8 cellular contexts compared by ENCODE assay signal in the genomic region with DNA sequence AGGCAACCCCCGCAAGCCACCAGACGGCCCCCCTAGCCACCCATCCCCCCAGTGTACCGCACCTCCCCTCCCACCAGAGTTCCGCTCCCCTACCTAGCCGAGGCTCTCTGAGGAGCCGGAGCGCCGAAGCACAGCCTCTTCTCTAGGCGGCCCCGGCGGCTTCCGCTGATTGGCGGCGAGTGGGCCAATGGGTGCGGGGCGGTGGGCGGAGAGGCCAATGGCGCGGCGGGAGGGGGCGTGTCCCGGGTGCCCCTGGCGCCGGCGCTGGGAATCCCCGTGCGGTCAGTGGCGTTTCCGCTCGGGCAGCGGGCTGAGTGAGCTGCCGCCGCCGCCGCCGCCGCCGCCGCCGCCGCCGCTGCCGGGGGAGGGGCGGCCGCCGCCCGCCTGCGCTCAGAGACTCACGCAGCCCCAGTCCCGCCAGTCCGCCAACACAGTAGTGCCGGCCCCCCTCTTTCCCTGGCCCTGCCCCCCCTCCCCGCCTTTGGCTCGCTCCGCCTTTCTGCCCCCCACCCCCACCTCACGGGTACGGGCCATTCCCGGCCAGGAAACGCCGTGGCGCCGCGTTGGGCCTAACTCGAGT.
DNase-seq lines count a peak whose midpoint lies in the region; ATAC-seq and TF ChIP-seq lines count a peak whose summit lies in the region.

A gene with protein sequence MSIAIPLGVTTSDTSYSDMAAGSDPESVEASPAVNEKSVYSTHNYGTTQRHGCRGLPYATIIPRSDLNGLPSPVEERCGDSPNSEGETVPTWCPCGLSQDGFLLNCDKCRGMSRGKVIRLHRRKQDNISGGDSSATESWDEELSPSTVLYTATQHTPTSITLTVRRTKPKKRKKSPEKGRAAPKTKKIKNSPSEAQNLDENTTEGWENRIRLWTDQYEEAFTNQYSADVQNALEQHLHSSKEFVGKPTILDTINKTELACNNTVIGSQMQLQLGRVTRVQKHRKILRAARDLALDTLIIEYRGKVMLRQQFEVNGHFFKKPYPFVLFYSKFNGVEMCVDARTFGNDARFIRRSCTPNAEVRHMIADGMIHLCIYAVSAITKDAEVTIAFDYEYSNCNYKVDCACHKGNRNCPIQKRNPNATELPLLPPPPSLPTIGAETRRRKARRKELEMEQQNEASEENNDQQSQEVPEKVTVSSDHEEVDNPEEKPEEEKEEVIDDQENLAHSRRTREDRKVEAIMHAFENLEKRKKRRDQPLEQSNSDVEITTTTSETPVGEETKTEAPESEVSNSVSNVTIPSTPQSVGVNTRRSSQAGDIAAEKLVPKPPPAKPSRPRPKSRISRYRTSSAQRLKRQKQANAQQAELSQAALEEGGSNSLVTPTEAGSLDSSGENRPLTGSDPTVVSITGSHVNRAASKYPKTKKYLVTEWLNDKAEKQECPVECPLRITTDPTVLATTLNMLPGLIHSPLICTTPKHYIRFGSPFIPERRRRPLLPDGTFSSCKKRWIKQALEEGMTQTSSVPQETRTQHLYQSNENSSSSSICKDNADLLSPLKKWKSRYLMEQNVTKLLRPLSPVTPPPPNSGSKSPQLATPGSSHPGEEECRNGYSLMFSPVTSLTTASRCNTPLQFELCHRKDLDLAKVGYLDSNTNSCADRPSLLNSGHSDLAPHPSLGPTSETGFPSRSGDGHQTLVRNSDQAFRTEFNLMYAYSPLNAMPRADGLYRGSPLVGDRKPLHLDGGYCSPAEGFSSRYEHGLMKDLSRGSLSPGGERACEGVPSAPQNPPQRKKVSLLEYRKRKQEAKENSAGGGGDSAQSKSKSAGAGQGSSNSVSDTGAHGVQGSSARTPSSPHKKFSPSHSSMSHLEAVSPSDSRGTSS (N-terminal part only) (plus strand): TSS at position 285 of the 580 bp plus-strand sequence. CDS start 31,324 bp downstream, outside the sequence.

- ATAC-seq in GM19025 (IDR thresholded peaks at IDR 0.05; ENCODE audit: low read depth, unreplicated experiment) (peak; percentile 40), HG03280 (IDR thresholded peaks at IDR 0.05; ENCODE audit: unreplicated experiment) (peak; percentile 57)
- peak; percentile 66 to 71 for ATAC-seq in activated CD4-positive, CD25-positive, alpha-beta regulatory T cell treated with anti-CD3 and anti-CD28 coated beads, Interleukin-2, amount 50 U/mL, for 24 hours
- ATAC-seq in central memory CD8-positive, alpha-beta T cell (replicated peaks; ENCODE audit: extremely low read depth, poor library complexity, severe bottlenecking): peak; percentile 69

- H3K27ac Mint-ChIP-seq in central memory CD8-positive, alpha-beta T cell (ENCODE audit: low read depth): peak within 1 kb of the TSS; percentile 97

- H3K4me3 Mint-ChIP-seq in central memory CD8-positive, alpha-beta T cell: peak within 1 kb of the TSS; percentile 88

- peaks cover 70% of the 10 kb centered on the region for H3K4me1 Mint-ChIP-seq in central memory CD8-positive, alpha-beta T cell

- H3K36me3 Mint-ChIP-seq in central memory CD8-positive, alpha-beta T cell (ENCODE audit: insufficient read depth): peaks cover 44% of the 10 kb centered on the region

- TF ChIP-seq CTCF in AG09319 (IDR thresholded peaks at IDR 0.05; ENCODE audit: low read depth, low read length): no peak

- no peaks in the 10 kb centered on the region for H3K9me3 Mint-ChIP-seq in central memory CD8-positive, alpha-beta T cell

- peak; percentile 95 for DNase-seq in AG09319 (ENCODE audit: extremely low read depth, low read depth)
- DNase-seq in NCI-H446 (lab: John Stamatoyannopoulos, UW): peak; percentile 80 to 95
- DNase-seq in central memory CD8-positive, alpha-beta T cell (ENCODE audit: low spot score in 2 of 2): peak; percentile 98 to 99
- DNase-seq in iris pigment epithelial cell (ENCODE audit: low read depth): peak; percentile 96
- peak; percentile 100 for DNase-seq in stimulated activated CD4-positive, alpha-beta T cell treated with anti-CD3 and anti-CD28 coated beads, Interleukin-12 subunit alpha, Interleukin-12 subunit beta, amount 100 ng/mL, for 4 hours

- no peaks in the 10 kb centered on the region for H3K27me3 Mint-ChIP-seq in central memory CD8-positive, alpha-beta T cell

Comparison
In these comparisons a context has a peak if more than half of its experiments do, and no peak if none do; other contexts are left out.
1. Peak in every context shown above with its lines: DNase-seq and ATAC-seq.